In genomic region chr10:99232357-99232999, GRCh38 we compare ENCODE assay signal across 11 cellular contexts. TPM values are rescaled to one million over a fixed set of nuclear protein-coding genes. Genes with fewer than 3 reads are reported as not detected.
DNase-seq lines count a peak whose midpoint lies in the region; ATAC-seq and TF ChIP-seq lines count a peak whose summit lies in the region.
"Had no signal": no experiment of that assay in that cellular context is flagged by ENCODE, and none has a peak within 500 bp of the region (broad histone marks: within the 10 kb centered on the region; RNA-seq: fewer than 3 reads in every experiment).

No MANE protein-coding gene starts in this region.

- 0 to 16% methylated on average over 1 to 48 of the region's 49 CpGs for WGBS in transverse colon (ENCODE audit: low coverage in 1 of 2), 2 donors

- H3K4me1 ChIP-seq in ascending aorta (peaks cover 3 to 8% of the 10 kb centered on the region in 2 donors), transverse colon (peaks cover 0 to 26% (median 18%) of the 10 kb centered on the region in 4 donors)

- H3K9me3 Mint-ChIP-seq in activated T-cell treated with anti-CD3 and anti-CD28 coated beads, Interleukin-2, amount 50 U/mL, for 72 hours, result no peaks in the 10 kb centered on the region

- H3K27ac Mint-ChIP-seq in activated T-cell treated with anti-CD3 and anti-CD28 coated beads, Interleukin-2, amount 50 U/mL, for 72 hours, result no peak overlapping the region
- H3K27ac Mint-ChIP-seq: CD14-positive monocyte had no signal

- ATAC-seq in activated T-cell treated with anti-CD3 and anti-CD28 coated beads, Interleukin-2, amount 50 U/mL, for 72 hours (replicated peaks in 1 of 2), result no peak
- ATAC-seq in GM18519 (IDR thresholded peaks at IDR 0.05; ENCODE audit: low FRiP score, unreplicated experiment), result no peak
- ATAC-seq in GM21528 (IDR thresholded peaks at IDR 0.05; ENCODE audit: low FRiP score, unreplicated experiment), result no peak

- TF ChIP-seq CTCF in ascending aorta (IDR thresholded peaks at IDR 0.05) (no peak), transverse colon (IDR thresholded peaks at IDR 0.05) (no peak)

- no peak for TF ChIP-seq EP300 in transverse colon (IDR thresholded peaks at IDR 0.05; ENCODE audit: low read depth)

- peak overlapping the region; percentile 21 to 29 for H3K4me3 Mint-ChIP-seq in activated T-cell treated with anti-CD3 and anti-CD28 coated beads, Interleukin-2, amount 50 U/mL, for 72 hours

- intact Hi-C loops in ascending aorta (cut with DNase I) (loop anchor here (5.0 to 10.0 kb wide), 2 partner anchors 200 to 268 kb away; partner anchors contain the start of gene GOT1), transverse colon (cut with DNase I; ENCODE audit: low total_unique reads) (no loop called here)

- H3K36me3 ChIP-seq in ascending aorta, result no peaks in the 10 kb centered on the region
- H3K36me3 ChIP-seq in transverse colon, result no peaks in the 10 kb centered on the region

- H3K27ac ChIP-seq in ascending aorta (peak overlapping the region; percentile 38 to 55), transverse colon (peak overlapping the region; percentile 46 to 70 (median 60))

- H3K9me3 ChIP-seq in ascending aorta, result no peaks in the 10 kb centered on the region
- H3K9me3 ChIP-seq in transverse colon, result no peaks in the 10 kb centered on the region

- DNase-seq in activated T-cell treated with anti-CD3 and anti-CD28 coated beads, Interleukin-2, amount 50 U/mL, for 72 hours, result no peak
- no peak for DNase-seq in activated T-cell treated with anti-CD3 and anti-CD28 coated beads for 4 hours
- DNase-seq in ascending aorta (ENCODE audit: low spot score in 2 of 2), result no peak
- peak; percentile 63 for DNase-seq in islet precursor cell
- no peak for DNase-seq in transverse colon
- no peak for DNase-seq in NCI-H510A treated with DMSO at 0.1 percent for 48 hours (lab: John Stamatoyannopoulos, UW)
- DNase-seq: IMR-90 had no signal

- no peaks in the 10 kb centered on the region for H3K36me3 Mint-ChIP-seq in activated T-cell treated with anti-CD3 and anti-CD28 coated beads, Interleukin-2, amount 50 U/mL, for 72 hours (ENCODE audit: insufficient read depth in 2 of 2)

- H3K27me3 Mint-ChIP-seq in activated T-cell treated with anti-CD3 and anti-CD28 coated beads, Interleukin-2, amount 50 U/mL, for 72 hours (ENCODE audit: low read depth), result peaks cover 97% of the 10 kb centered on the region

- peaks cover 27% of the 10 kb centered on the region for H3K4me1 Mint-ChIP-seq in activated T-cell treated with anti-CD3 and anti-CD28 coated beads, Interleukin-2, amount 50 U/mL, for 72 hours (ENCODE audit: low read depth)

- peaks cover 5% of the 10 kb centered on the region for H3K27me3 ChIP-seq in ascending aorta
- H3K27me3 ChIP-seq in transverse colon, result peaks cover 94% of the 10 kb centered on the region

- in situ Hi-C loops in transverse colon (cut with MboI; ENCODE audit: low pct_ligation_motif_present in 1 of 4, low pct_unique_long_range_greater_than_20kb in 1 of 4, low sequenced_read_pairs in 3 of 4), result loop anchor here in 1 of 4 donors (25.0 kb wide), 1 partner anchor 470 kb away; no protein-coding TSS in a partner anchor

- H3K4me3 ChIP-seq in ascending aorta (peak overlapping the region; percentile 64 to 81), transverse colon (peak overlapping the region in 3 of 4 donors; percentile 12 to 58 (median 22))

- no peak for TF ChIP-seq POLR2A in transverse colon (IDR thresholded peaks at IDR 0.05)

RNA-seq across cellular contexts. Expression of gene HPSE2, which starts 3.2 kb away (rescaled TPM):
- total RNA-seq in activated T-cell treated with anti-CD3 and anti-CD28 coated beads, Interleukin-2, amount 50 U/mL, for 72 hours, result not detected
- total RNA-seq in ascending aorta, result not detected
- 1 to 10 TPM in 2 of 4 donors, not detected in 2; 2.2 to 3.0 TPM for total RNA-seq in transverse colon
- total RNA-seq: frontal cortex, IMR-90 had no signal
